19 cellular contexts compared by ENCODE assay signal in genomic region chr22:42281706-42282251, GRCh38. TPM values are rescaled to one million over a fixed set of nuclear protein-coding genes. Genes with fewer than 3 reads are reported as not detected.
DNase-seq lines count a peak whose midpoint lies in the region; ATAC-seq and TF ChIP-seq lines count a peak whose summit lies in the region.
"Had no signal": no experiment of that assay in that cellular context is flagged by ENCODE, and none has a peak within 500 bp of the region (broad histone marks: within the 10 kb centered on the region; RNA-seq: fewer than 3 reads in every experiment).

No MANE protein-coding gene starts in this region.

- H3K9me3 ChIP-seq in MM.1S (replicated peaks; ENCODE audit: insufficient read depth, low read length) = no peaks in the 10 kb centered on the region
- H3K9me3 ChIP-seq: left ventricle myocardium inferior had no signal

- no peak for ATAC-seq in activated naive CD8-positive, alpha-beta T cell treated with anti-CD3 and anti-CD28 coated beads, Interleukin-2, amount 10 ng/mL, durations not matched to agents 7 days and 5 days (ENCODE audit: low read depth)
- no peak for ATAC-seq in activated naive CD8-positive, alpha-beta T cell treated with anti-CD3 and anti-CD28 coated beads, Interleukin-2, amount 50 U/mL, for 24 hours
- ATAC-seq in central memory CD8-positive, alpha-beta T cell (replicated peaks; ENCODE audit: extremely low read depth, poor library complexity, severe bottlenecking) = no peak
- ATAC-seq: stimulated activated naive CD8-positive, alpha-beta T cell treated with anti-CD3 and anti-CD28 coated beads, Interleukin-15, amount 100 ng/mL, for 72 hours had no signal

- H3K27ac ChIP-seq in MM.1S (ENCODE audit: low read length) = no peak overlapping the region
- H3K27ac ChIP-seq: C4-2B, left ventricle myocardium inferior, skin epidermis had no signal

- TF ChIP-seq CTCF in nephron progenitor cell (IDR thresholded peaks at IDR 0.05) (no peak), MM.1S (IDR thresholded peaks at IDR 0.05; ENCODE audit: low read length) (no peak)

- H3K9me3 Mint-ChIP-seq in activated naive CD8-positive, alpha-beta T cell treated with anti-CD3 and anti-CD28 coated beads, Interleukin-2, amount 10 ng/mL, durations not matched to agents 7 days and 5 days = no peaks in the 10 kb centered on the region
- H3K9me3 Mint-ChIP-seq in activated naive CD8-positive, alpha-beta T cell treated with anti-CD3 and anti-CD28 coated beads, Interleukin-2, amount 50 U/mL, for 24 hours = no peaks in the 10 kb centered on the region
- H3K9me3 Mint-ChIP-seq in central memory CD8-positive, alpha-beta T cell = no peaks in the 10 kb centered on the region
- no peaks in the 10 kb centered on the region for H3K9me3 Mint-ChIP-seq in nephron progenitor cell
- H3K9me3 Mint-ChIP-seq: stimulated activated naive CD8-positive, alpha-beta T cell treated with anti-CD3 and anti-CD28 coated beads, Interleukin-15, amount 100 ng/mL, for 72 hours had no signal

- no peaks in the 10 kb centered on the region for H3K79me2 ChIP-seq in MM.1S (ENCODE audit: low read length)

- no peak overlapping the region for H3K4me3 Mint-ChIP-seq in activated naive CD8-positive, alpha-beta T cell treated with anti-CD3 and anti-CD28 coated beads, Interleukin-2, amount 10 ng/mL, durations not matched to agents 7 days and 5 days
- no peak overlapping the region for H3K4me3 Mint-ChIP-seq in activated naive CD8-positive, alpha-beta T cell treated with anti-CD3 and anti-CD28 coated beads, Interleukin-2, amount 50 U/mL, for 24 hours
- peak overlapping the region; percentile 28 for H3K4me3 Mint-ChIP-seq in central memory CD8-positive, alpha-beta T cell
- H3K4me3 Mint-ChIP-seq in nephron progenitor cell = peak overlapping the region; percentile 54

- H3K4me1 Mint-ChIP-seq in activated naive CD8-positive, alpha-beta T cell treated with anti-CD3 and anti-CD28 coated beads, Interleukin-2, amount 10 ng/mL, durations not matched to agents 7 days and 5 days = peaks cover 18% of the 10 kb centered on the region
- H3K4me1 Mint-ChIP-seq in activated naive CD8-positive, alpha-beta T cell treated with anti-CD3 and anti-CD28 coated beads, Interleukin-2, amount 50 U/mL, for 24 hours = peaks cover 25% of the 10 kb centered on the region
- H3K4me1 Mint-ChIP-seq in central memory CD8-positive, alpha-beta T cell = peaks cover 31% of the 10 kb centered on the region
- H3K4me1 Mint-ChIP-seq in nephron progenitor cell = peaks cover 27% of the 10 kb centered on the region

- no peaks in the 10 kb centered on the region for H3K36me3 ChIP-seq in MM.1S (replicated peaks; ENCODE audit: insufficient read depth, low read length)
- H3K36me3 ChIP-seq: left ventricle myocardium inferior had no signal

- H3K27me3 ChIP-seq in MM.1S (replicated peaks; ENCODE audit: insufficient read depth, low read length) = peaks cover 27% of the 10 kb centered on the region

- H3K4me3 ChIP-seq in MM.1S (ENCODE audit: low read length) = no peak overlapping the region
- H3K4me3 ChIP-seq: left ventricle myocardium inferior, skin epidermis had no signal

- H3K36me3 Mint-ChIP-seq in activated naive CD8-positive, alpha-beta T cell treated with anti-CD3 and anti-CD28 coated beads, Interleukin-2, amount 10 ng/mL, durations not matched to agents 7 days and 5 days = no peaks in the 10 kb centered on the region
- H3K36me3 Mint-ChIP-seq in activated naive CD8-positive, alpha-beta T cell treated with anti-CD3 and anti-CD28 coated beads, Interleukin-2, amount 50 U/mL, for 24 hours (ENCODE audit: low read depth) = no peaks in the 10 kb centered on the region
- H3K36me3 Mint-ChIP-seq in central memory CD8-positive, alpha-beta T cell (ENCODE audit: insufficient read depth) = peaks cover 4% of the 10 kb centered on the region
- no peaks in the 10 kb centered on the region for H3K36me3 Mint-ChIP-seq in nephron progenitor cell (ENCODE audit: low read depth)

- H3F3A ChIP-seq in MM.1S (ENCODE audit: insufficient read depth, low read length) = peaks cover 8% of the 10 kb centered on the region; the same call in 1 of the 2 replicates

- H2AFZ ChIP-seq in MM.1S (ENCODE audit: low read length) = no peak overlapping the region

- H3K4me1 ChIP-seq in MM.1S (ENCODE audit: low read length) = peaks cover 31% of the 10 kb centered on the region

- H3K27ac Mint-ChIP-seq in activated naive CD8-positive, alpha-beta T cell treated with anti-CD3 and anti-CD28 coated beads, Interleukin-2, amount 10 ng/mL, durations not matched to agents 7 days and 5 days = no peak overlapping the region
- H3K27ac Mint-ChIP-seq in activated naive CD8-positive, alpha-beta T cell treated with anti-CD3 and anti-CD28 coated beads, Interleukin-2, amount 50 U/mL, for 24 hours = no peak overlapping the region
- no peak overlapping the region for H3K27ac Mint-ChIP-seq in central memory CD8-positive, alpha-beta T cell (ENCODE audit: low read depth)
- no peak overlapping the region for H3K27ac Mint-ChIP-seq in nephron progenitor cell

- H4K20me1 ChIP-seq in MM.1S (ENCODE audit: insufficient read depth, low read length) = no peaks in the 10 kb centered on the region

- no peaks in the 10 kb centered on the region for H3K9me2 ChIP-seq in MM.1S (replicated peaks; ENCODE audit: insufficient read depth, low read length)

- H3K4me2 ChIP-seq in MM.1S (ENCODE audit: low read depth, low read length) = no peak overlapping the region

- H3K9ac ChIP-seq in MM.1S (ENCODE audit: low read length) = no peak overlapping the region

- H3K27me3 Mint-ChIP-seq in activated naive CD8-positive, alpha-beta T cell treated with anti-CD3 and anti-CD28 coated beads, Interleukin-2, amount 10 ng/mL, durations not matched to agents 7 days and 5 days = peaks cover 20% of the 10 kb centered on the region
- peaks cover 10% of the 10 kb centered on the region for H3K27me3 Mint-ChIP-seq in activated naive CD8-positive, alpha-beta T cell treated with anti-CD3 and anti-CD28 coated beads, Interleukin-2, amount 50 U/mL, for 24 hours
- peaks cover 25% of the 10 kb centered on the region for H3K27me3 Mint-ChIP-seq in central memory CD8-positive, alpha-beta T cell
- H3K27me3 Mint-ChIP-seq in nephron progenitor cell (ENCODE audit: low read depth, poor library complexity) = peaks cover 58% of the 10 kb centered on the region

- POLR2A ChIA-PET in activated naive CD8-positive, alpha-beta T cell treated with anti-CD3 and anti-CD28 coated beads, Interleukin-2, amount 10 ng/mL, durations not matched to agents 7 days and 5 days (lab: Charles Lee) = no interaction called here

- DNase-seq in activated naive CD8-positive, alpha-beta T cell treated with anti-CD3 and anti-CD28 coated beads, Interleukin-2, amount 10 ng/mL, durations not matched to agents 7 days and 5 days = peak; percentile 21
- no peak for DNase-seq in activated naive CD8-positive, alpha-beta T cell treated with anti-CD3 and anti-CD28 coated beads, Interleukin-2, amount 50 U/mL, for 24 hours
- DNase-seq in central memory CD8-positive, alpha-beta T cell (ENCODE audit: low spot score in 2 of 2) = no peak
- DNase-seq in nephron progenitor cell (no peak), DMS114 treated with DMSO at 0.1 percent for 48 hours (lab: John Stamatoyannopoulos, UW; ENCODE audit: unreplicated experiment) (no peak), COR-L47 (lab: John Stamatoyannopoulos, UW) (no peak), MM.1S (no peak), 8988T (no peak)
- DNase-seq: activated CD4-positive, alpha-beta T cell treated with anti-CD3 and anti-CD28 coated beads for 48 hours; activated CD8-positive, alpha-beta memory T cell treated with anti-CD3 and anti-CD28 coated beads, Interleukin-2, amount 50 U/mL, for 4 hours; activated gamma-delta T cell; NCI-H1105 treated with DMSO at 0.1 percent for 48 hours; Right ventricle myocardium superior; stimulated activated CD4-positive, alpha-beta T cell treated with anti-CD3 and anti-CD28 coated beads, Interleukin-2, amount 100 ng/mL, for 48 hours; stimulated activated naive CD8-positive, alpha-beta T cell treated with anti-CD3 and anti-CD28 coated beads, Interleukin-15, amount 100 ng/mL, for 72 hours; SW 1271 had no signal

RNA-seq across cellular contexts. Expression of gene TCF20, which starts 11.3 kb away (rescaled TPM):
- total RNA-seq in activated naive CD8-positive, alpha-beta T cell treated with anti-CD3 and anti-CD28 coated beads, Interleukin-2, amount 10 ng/mL, durations not matched to agents 7 days and 5 days = 10 to 100 TPM; 77.0 to 87.4 TPM

Comparison
In these comparisons a context has a peak if more than half of its experiments do, and no peak if none do; other contexts are left out.
1. H3K4me3 Mint-ChIP-seq: peak in central memory CD8-positive, alpha-beta T cell (single experiment) and nephron progenitor cell (single experiment); none in activated naive CD8-positive, alpha-beta T cell treated with anti-CD3 and anti-CD28 coated beads, Interleukin-2, amount 10 ng/mL, durations not matched to agents 7 days and 5 days (single experiment) and activated naive CD8-positive, alpha-beta T cell treated with anti-CD3 and anti-CD28 coated beads, Interleukin-2, amount 50 U/mL, for 24 hours (single experiment).